Comparison of ENCODE assay signal across 8 cellular contexts in genomic region chr1:6423321-6423999, GRCh38. TPM values are rescaled to one million over a fixed set of nuclear protein-coding genes. Genes with fewer than 3 reads are reported as not detected.
DNase-seq lines count a peak whose midpoint lies in the region; ATAC-seq and TF ChIP-seq lines count a peak whose summit lies in the region.

No MANE protein-coding gene starts in this region.

- H3K36me3 Mint-ChIP-seq in Calu3 (ENCODE audit: insufficient read depth, unreplicated experiment): peaks cover 11% of the 10 kb centered on the region
- no peaks in the 10 kb centered on the region for H3K36me3 Mint-ChIP-seq in activated T-helper 17 cell treated with anti-CD3 and anti-CD28 coated beads, Interleukin-2, amount 50 U/mL, for 72 hours (ENCODE audit: low read depth)

- ATAC-seq in activated T-helper 17 cell treated with anti-CD3 and anti-CD28 coated beads, Interleukin-2, amount 50 U/mL, for 72 hours (replicated peaks): peak; percentile 79
- ATAC-seq in HG02981 (IDR thresholded peaks at IDR 0.05; ENCODE audit: unreplicated experiment): no peak
- no peak for ATAC-seq in GM19023 (IDR thresholded peaks at IDR 0.05; ENCODE audit: unreplicated experiment)

- peaks cover 40% of the 10 kb centered on the region for H3K27me3 Mint-ChIP-seq in Calu3 (ENCODE audit: unreplicated experiment)
- H3K27me3 Mint-ChIP-seq in activated T-helper 17 cell treated with anti-CD3 and anti-CD28 coated beads, Interleukin-2, amount 50 U/mL, for 72 hours: peaks cover 8% of the 10 kb centered on the region

- DNase-seq in Calu3 (peak; percentile 82), HT1080 (ENCODE audit: low read depth) (peak; percentile 86), RPMI7951 (ENCODE audit: low read depth) (peak; percentile 75), head of caudate nucleus (peak; percentile 24 to 78 (median 60))
- peak; percentile 81 for DNase-seq in stimulated activated CD4-positive, alpha-beta T cell treated with anti-CD3 and anti-CD28 coated beads, Interleukin-15, amount 100 ng/mL, for 24 hours

- H3K4me1 Mint-ChIP-seq in Calu3 (ENCODE audit: low read depth, unreplicated experiment): no peaks in the 10 kb centered on the region
- peaks cover 5% of the 10 kb centered on the region for H3K4me1 Mint-ChIP-seq in activated T-helper 17 cell treated with anti-CD3 and anti-CD28 coated beads, Interleukin-2, amount 50 U/mL, for 72 hours

- intact Hi-C loops in Calu3 (cut with micrococcal nuclease; ENCODE audit: unreplicated experiment): loop anchor here (2.0 kb wide), 1 partner anchor 15 kb away; no protein-coding TSS in a partner anchor
- intact Hi-C loops in head of caudate nucleus (cut with DNase I): no loop called here

- peak; percentile 58 for TF ChIP-seq CTCF in Calu3 (IDR thresholded peaks at IDR 0.05; ENCODE audit: unreplicated experiment)

- H3K9me3 Mint-ChIP-seq in Calu3 (ENCODE audit: low read depth, unreplicated experiment): no peaks in the 10 kb centered on the region
- H3K9me3 Mint-ChIP-seq in activated T-helper 17 cell treated with anti-CD3 and anti-CD28 coated beads, Interleukin-2, amount 50 U/mL, for 72 hours: no peaks in the 10 kb centered on the region

- CTCF ChIA-PET in Calu3 (lab: Charles Lee): interaction anchor here (1.0 to 1.5 kb wide), 5 partner anchors 9 to 68 kb away, joined by 3 to 9 read pairs (median 7); partner anchors contain the start of gene PLEKHG5

- BruUV-seq in Calu3 (replicated peaks; lab: Mats Ljungman, UMichigan): no TSS peak

- no peak overlapping the region for H3K4me3 Mint-ChIP-seq in Calu3 (ENCODE audit: low read depth, unreplicated experiment)
- peak overlapping the region; percentile 64 for H3K4me3 Mint-ChIP-seq in activated T-helper 17 cell treated with anti-CD3 and anti-CD28 coated beads, Interleukin-2, amount 50 U/mL, for 72 hours

- H3K27ac Mint-ChIP-seq in Calu3 (ENCODE audit: unreplicated experiment): no peak overlapping the region
- H3K27ac Mint-ChIP-seq in activated T-helper 17 cell treated with anti-CD3 and anti-CD28 coated beads, Interleukin-2, amount 50 U/mL, for 72 hours: no peak overlapping the region

RNA-seq across cellular contexts. Expression of gene ESPN, which starts 1.1 kb away (rescaled TPM):
- total RNA-seq in Calu3 (2022): 2.2 and 3.4 TPM in 2 replicates
- not detected in 2 replicates for total RNA-seq in HT1080 (2014; rRNA removed; shearing (Covaris generic))
- 0.51 and 0.60 TPM in 2 replicates for polyA plus RNA-seq in HT1080 (2015; cell fraction: cytosol; rRNA removed)
- polyA plus RNA-seq in HT1080 (2015; cell fraction: nucleus; rRNA removed): 0.16 and 0.37 TPM in 2 replicates
- total RNA-seq in RPMI7951 (2014; rRNA removed; shearing (Covaris generic)): 0.10 TPM in 1 of 2 replicates, not detected in the other
- 1 to 10 TPM in 1 of 2 donors, under 1 TPM in 1; 0.71 to 3.5 TPM for total RNA-seq in activated T-helper 17 cell treated with anti-CD3 and anti-CD28 coated beads, Interleukin-2, amount 50 U/mL, for 72 hours

RNA-seq across cellular contexts. Expression of gene HES2, which starts 3.7 kb away (rescaled TPM):
- total RNA-seq in Calu3 (2022): not detected in 2 replicates
- total RNA-seq in HT1080 (2014; rRNA removed; shearing (Covaris generic)): 0.08 and 0.13 TPM in 2 replicates
- polyA plus RNA-seq in HT1080 (2015; cell fraction: cytosol; rRNA removed): 0.41 and 0.98 TPM in 2 replicates
- polyA plus RNA-seq in HT1080 (2015; cell fraction: nucleus; rRNA removed): 0.81 and 1.2 TPM in 2 replicates
- under 0.01 and 0.10 TPM in 2 replicates for total RNA-seq in RPMI7951 (2014; rRNA removed; shearing (Covaris generic))
- total RNA-seq in activated T-helper 17 cell treated with anti-CD3 and anti-CD28 coated beads, Interleukin-2, amount 50 U/mL, for 72 hours: under 1 TPM; 0.17 to 0.37 TPM

RNA-seq across cellular contexts. Expression of gene ACOT7, which starts 29.9 kb away (rescaled TPM):
- 32.1 and 36.2 TPM in 2 replicates for total RNA-seq in Calu3 (2022)
- 101 and 179 TPM in 2 replicates for total RNA-seq in HT1080 (2014; rRNA removed; shearing (Covaris generic))
- polyA plus RNA-seq in HT1080 (2015; cell fraction: cytosol; rRNA removed): 251 and 252 TPM in 2 replicates
- 169 and 180 TPM in 2 replicates for polyA plus RNA-seq in HT1080 (2015; cell fraction: nucleus; rRNA removed)
- 142 and 174 TPM in 2 replicates for total RNA-seq in RPMI7951 (2014; rRNA removed; shearing (Covaris generic))
- total RNA-seq in activated T-helper 17 cell treated with anti-CD3 and anti-CD28 coated beads, Interleukin-2, amount 50 U/mL, for 72 hours: 10 to 100 TPM; 43.5 to 96.3 TPM

RNA-seq across cellular contexts. Expression of gene TNFRSF25, which starts 42.5 kb away (rescaled TPM):
- 6.4 and 10.1 TPM in 2 replicates for total RNA-seq in Calu3 (2022)
- total RNA-seq in HT1080 (2014; rRNA removed; shearing (Covaris generic)): 12.9 and 14.7 TPM in 2 replicates
- 8.8 and 10.2 TPM in 2 replicates for polyA plus RNA-seq in HT1080 (2015; cell fraction: cytosol; rRNA removed)
- polyA plus RNA-seq in HT1080 (2015; cell fraction: nucleus; rRNA removed): 171 and 178 TPM in 2 replicates
- total RNA-seq in RPMI7951 (2014; rRNA removed; shearing (Covaris generic)): 0.12 and 0.49 TPM in 2 replicates
- 100 to 1,000 TPM; 132 to 199 TPM for total RNA-seq in activated T-helper 17 cell treated with anti-CD3 and anti-CD28 coated beads, Interleukin-2, amount 50 U/mL, for 72 hours
